In the genomic region with DNA sequence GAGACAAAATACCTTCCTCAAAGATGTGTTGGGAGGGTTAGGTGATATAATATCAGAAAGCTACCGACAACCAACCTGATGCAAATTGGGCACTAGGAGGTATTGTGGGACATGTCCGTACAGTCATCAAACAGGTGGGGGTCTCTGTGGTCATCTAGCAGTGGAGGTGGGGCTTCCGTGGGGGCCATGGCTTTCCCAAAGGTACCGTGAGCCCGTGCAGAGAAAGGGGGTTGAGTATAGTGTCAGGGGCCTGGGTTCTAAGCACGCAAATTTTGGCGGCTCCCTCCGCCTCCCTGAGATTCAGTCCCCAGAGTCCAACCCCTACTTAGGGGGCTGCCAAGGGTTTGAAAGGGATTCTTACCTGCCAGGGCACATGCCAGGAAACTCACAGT, we compare ENCODE assay signal across 27 cellular contexts. TPM values are rescaled to one million over a fixed set of nuclear protein-coding genes. Genes with fewer than 3 reads are reported as not detected.
"Had no signal": no experiment of that assay in that cellular context is flagged by ENCODE, and none has a peak within 500 bp of the region (broad histone marks: within the 10 kb centered on the region; RNA-seq: fewer than 3 reads in every experiment).

No MANE protein-coding gene starts in this region.

- H3K36me3 Mint-ChIP-seq: activated naive CD4-positive, alpha-beta T cell treated with anti-CD3 and anti-CD28 coated beads, Interleukin-2, amount 50 U/mL, for 72 hours; WTC11 had no signal

- H3K36me3 ChIP-seq: adrenal gland, esophagus squamous epithelium, left lung, SJCRH30, thoracic aorta had no signal

- H3K4me3 ChIP-seq: adrenal gland, body of pancreas, esophagus squamous epithelium, left lung, lung, mucosa of descending colon, SJCRH30, thoracic aorta had no signal

- H3K4me1 Mint-ChIP-seq: activated CD4-positive, alpha-beta T cell treated with anti-CD3 and anti-CD28 coated beads for 36 hours had no signal

- H3K4me1 ChIP-seq: adrenal gland, body of pancreas, esophagus squamous epithelium, left lung, SJCRH30 had no signal

- H3K27ac Mint-ChIP-seq: activated CD4-positive, alpha-beta T cell treated with anti-CD3 and anti-CD28 coated beads for 36 hours; activated CD8-positive, alpha-beta T cell treated with anti-CD3 and anti-CD28 coated beads, Interleukin-2, amount 10 ng/mL, durations not matched to agents 7 days and 5 days; activated naive CD4-positive, alpha-beta T cell treated with anti-CD3 and anti-CD28 coated beads, Interleukin-2, amount 50 U/mL, for 72 hours; activated T-helper 1 cell treated with anti-CD3 and anti-CD28 coated beads, Interleukin-12 subunit alpha, Interleukin-12 subunit beta, Interleukin-2, Interleukin-4 antibody, amounts not matched to agents 30 ng/mL and 10 ng/mL and 1 ng/mL, durations not matched to agents 14 hours and 24 hours and 36 hours; nephron progenitor cell; T-helper 17 cell; WTC11 had no signal

- H3K4me3 Mint-ChIP-seq: activated CD4-positive, alpha-beta T cell treated with anti-CD3 and anti-CD28 coated beads for 36 hours; activated CD8-positive, alpha-beta T cell treated with anti-CD3 and anti-CD28 coated beads, Interleukin-2, amount 10 ng/mL, durations not matched to agents 7 days and 5 days; activated T-helper 1 cell treated with anti-CD3 and anti-CD28 coated beads, Interleukin-12 subunit alpha, Interleukin-12 subunit beta, Interleukin-2, Interleukin-4 antibody, amounts not matched to agents 30 ng/mL and 10 ng/mL and 1 ng/mL, durations not matched to agents 14 hours and 24 hours and 36 hours; nephron progenitor cell; T-helper 17 cell; WTC11 had no signal

- H3K27me3 ChIP-seq: adrenal gland, body of pancreas, esophagus squamous epithelium, left lung, SJCRH30 had no signal

- H3K27ac ChIP-seq: adrenal gland, body of pancreas, epithelial cell of prostate, esophagus squamous epithelium, left lung, SJCRH30, thoracic aorta had no signal

- H3K9me3 ChIP-seq: adrenal gland, body of pancreas, esophagus squamous epithelium, left lung, mucosa of descending colon, SJCRH30, thoracic aorta had no signal

- H3K9me3 Mint-ChIP-seq: activated naive CD4-positive, alpha-beta T cell treated with anti-CD3 and anti-CD28 coated beads, Interleukin-2, amount 50 U/mL, for 72 hours; activated T-helper 1 cell treated with anti-CD3 and anti-CD28 coated beads, Interleukin-12 subunit alpha, Interleukin-12 subunit beta, Interleukin-2, Interleukin-4 antibody, amounts not matched to agents 30 ng/mL and 10 ng/mL and 1 ng/mL, durations not matched to agents 14 hours and 24 hours and 36 hours had no signal

- ATAC-seq: activated CD4-positive, alpha-beta T cell treated with anti-CD3 and anti-CD28 coated beads for 36 hours; activated CD8-positive, alpha-beta T cell treated with anti-CD3 and anti-CD28 coated beads, Interleukin-2, amount 10 ng/mL, durations not matched to agents 7 days and 5 days; activated naive CD4-positive, alpha-beta T cell treated with anti-CD3 and anti-CD28 coated beads, Interleukin-2, amount 50 U/mL, for 72 hours; body of pancreas; left lung; mucosa of descending colon; right cardiac atrium; SK-N-SH treated with all-trans-retinoic acid at 6 μM for 48 hours; stimulated activated naive CD8-positive, alpha-beta T cell treated with anti-CD3 and anti-CD28 coated beads, Interleukin-15, Interleukin-2, amounts not matched to agents 100 U/mL and 50 U/mL, for 24 hours; T-helper 17 cell; WTC11 had no signal

- DNase-seq: activated CD4-positive, alpha-beta T cell treated with anti-CD3 and anti-CD28 coated beads for 36 hours; activated CD8-positive, alpha-beta T cell treated with anti-CD3 and anti-CD28 coated beads, Interleukin-2, amount 10 ng/mL, durations not matched to agents 7 days and 5 days; activated gamma-delta T cell treated with Interleukin-2 at 50 U/mL for 16 hours; adrenal gland; body of pancreas; dermis blood vessel endothelial cell; effector CD8-positive, alpha-beta T cell; esophagus squamous epithelium; kidney glomerular epithelial cell; left lung; mesendoderm; mucosa of descending colon; nephron progenitor cell; nucleus accumbens; SJCRH30; stimulated activated CD4-positive, alpha-beta T cell treated with anti-CD3 and anti-CD28 coated beads, Interleukin-2, amount 100 ng/mL, for 48 hours; stimulated activated naive CD8-positive, alpha-beta T cell treated with anti-CD3 and anti-CD28 coated beads, Interleukin-15, Interleukin-2, amounts not matched to agents 100 U/mL and 50 U/mL, for 24 hours; T-helper 17 cell had no signal

RNA-seq across cellular contexts. Expression of a gene that starts 32.6 kb away (rescaled TPM):
- polyA plus RNA-seq: aorta had no signal

RNA-seq across cellular contexts. Expression of a gene that starts 43.6 kb away (rescaled TPM):
- polyA plus RNA-seq: aorta, lung, right cardiac atrium had no signal
